ENCODE assay signal across 16 cellular contexts in the genomic region with DNA sequence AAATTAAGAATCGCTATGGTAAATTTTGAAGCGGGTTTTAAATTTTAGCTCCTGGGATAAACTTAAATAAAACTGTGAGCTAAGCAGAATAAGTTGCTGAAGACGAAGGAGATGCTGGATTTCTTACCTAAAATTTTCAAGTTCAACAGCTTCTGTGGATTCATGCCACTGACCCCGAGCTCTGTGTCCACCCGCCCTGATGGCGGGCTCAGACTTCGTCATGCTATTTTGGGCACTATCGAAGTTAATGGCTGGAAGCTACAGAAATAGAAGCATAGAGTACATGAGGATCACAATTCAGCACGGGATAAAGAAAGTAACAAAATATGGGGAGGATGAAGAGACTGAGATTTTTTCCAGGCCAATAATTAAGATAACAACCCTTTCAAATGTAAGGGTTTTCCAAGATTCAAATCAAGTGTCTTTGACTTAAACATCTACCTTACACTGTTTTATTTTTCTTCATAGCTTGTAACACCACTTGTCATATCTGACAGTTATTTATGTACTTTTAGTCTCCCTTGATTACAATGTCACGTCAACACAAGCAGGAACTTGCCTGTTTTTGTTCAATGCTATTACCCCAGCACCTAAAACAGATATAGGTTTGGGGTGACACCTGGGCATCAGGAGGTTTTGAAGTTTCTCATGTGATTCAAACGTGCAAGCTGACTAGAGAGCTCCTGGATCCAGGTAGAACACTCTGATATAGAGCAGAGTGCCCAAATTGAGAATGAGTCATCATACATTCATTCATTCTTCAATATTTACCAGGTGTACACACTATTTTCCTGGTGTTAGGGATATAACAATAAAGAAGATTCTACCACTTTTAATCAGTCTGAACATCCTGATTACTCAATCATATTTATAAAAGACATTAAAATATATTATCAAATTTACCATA.
"Had no signal": no experiment of that assay in that cellular context is flagged by ENCODE, and none has a peak within 500 bp of the region (broad histone marks: within the 10 kb centered on the region; RNA-seq: fewer than 3 reads in every experiment).

No MANE protein-coding gene starts in this region.

- H3K36me3 Mint-ChIP-seq: natural killer cell had no signal

- H3K27ac ChIP-seq: cardiac muscle cell, prostate gland, sigmoid colon, suprapubic skin, upper lobe of right lung had no signal

- H3K4me3 ChIP-seq: cardiac muscle cell, prostate gland, sigmoid colon, suprapubic skin, upper lobe of right lung had no signal

- H3K4me1 ChIP-seq: prostate gland, upper lobe of right lung had no signal

- H3K27me3 ChIP-seq: cardiac muscle cell, sigmoid colon, suprapubic skin, upper lobe of right lung had no signal

- H3K27ac Mint-ChIP-seq: activated B cell treated with CpG ODN at 0.5 μM for 24 hours; activated CD4-positive, alpha-beta T cell treated with anti-CD3 and anti-CD28 coated beads, Interleukin-2, amount 10 ng/mL, durations not matched to agents 24 days and 14 days; activated naive CD4-positive, alpha-beta T cell treated with anti-CD3 and anti-CD28 coated beads for 36 hours; activated T-helper 1 cell treated with anti-CD3 and anti-CD28 coated beads, Interleukin-12 subunit alpha, Interleukin-12 subunit beta, Interleukin-2, Interleukin-4 antibody, amounts not matched to agents 30 ng/mL and 10 ng/mL and 1 ng/mL, durations not matched to agents 14 hours and 24 hours and 36 hours; natural killer cell; T-cell had no signal

- H3K36me3 ChIP-seq: cardiac muscle cell, prostate gland, sigmoid colon, suprapubic skin, upper lobe of right lung had no signal

- H3K27me3 Mint-ChIP-seq: activated B cell treated with CpG ODN at 0.5 μM for 24 hours, T-cell had no signal

- H3K4me3 Mint-ChIP-seq: activated B cell treated with CpG ODN at 0.5 μM for 24 hours; activated CD4-positive, alpha-beta T cell treated with anti-CD3 and anti-CD28 coated beads, Interleukin-2, amount 10 ng/mL, durations not matched to agents 24 days and 14 days; activated naive CD4-positive, alpha-beta T cell treated with anti-CD3 and anti-CD28 coated beads for 36 hours; activated T-helper 1 cell treated with anti-CD3 and anti-CD28 coated beads, Interleukin-12 subunit alpha, Interleukin-12 subunit beta, Interleukin-2, Interleukin-4 antibody, amounts not matched to agents 30 ng/mL and 10 ng/mL and 1 ng/mL, durations not matched to agents 14 hours and 24 hours and 36 hours; natural killer cell; T-cell had no signal

- DNase-seq: activated B cell treated with CpG ODN at 0.5 μM for 24 hours; activated naive CD4-positive, alpha-beta T cell treated with anti-CD3 and anti-CD28 coated beads for 36 hours; hypothalamus; mammary epithelial cell; natural killer cell; sigmoid colon; stimulated activated CD4-positive, alpha-beta T cell treated with anti-CD3 and anti-CD28 coated beads, Interleukin-4, amount 100 ng/mL, for 1 hour; stimulated activated CD8-positive, alpha-beta memory T cell treated with anti-CD3 and anti-CD28 coated beads, Interleukin-4, amount 100 ng/mL, for 48 hours; stimulated activated naive CD8-positive, alpha-beta T cell treated with anti-CD3 and anti-CD28 coated beads, Interleukin-15, Interleukin-2, amounts not matched to agents 100 U/mL and 50 U/mL, for 24 hours; upper lobe of right lung had no signal

- ATAC-seq: stimulated activated naive CD8-positive, alpha-beta T cell treated with anti-CD3 and anti-CD28 coated beads, Interleukin-15, Interleukin-2, amounts not matched to agents 100 U/mL and 50 U/mL, for 24 hours had no signal

- H3K9me3 ChIP-seq: prostate gland, sigmoid colon, suprapubic skin, upper lobe of right lung had no signal
